2 cellular contexts compared by ENCODE assay signal in genomic region chr16:75052481-75053211, GRCh38.
TF ChIP-seq lines count a peak whose summit lies in the region.

No MANE protein-coding gene starts in this region.

TF ChIP-seq in GM23338, 12 proteins besides CTCF, POLR2A, EP300 and RAD21 (continued from another document):
- TF ChIP-seq REST (IDR thresholded peaks at IDR 0.05; ENCODE audit: unreplicated experiment) (no peak), POLR2AphosphoS5 (IDR thresholded peaks at IDR 0.05; ENCODE audit: low read depth) (no peak), ETS1 (IDR thresholded peaks at IDR 0.05) (no peak), JUNB (IDR thresholded peaks at IDR 0.05; ENCODE audit: unreplicated experiment) (no peak), ZNF462 (CRISPR knock-in tag; IDR thresholded peaks at IDR 0.05) (no peak), ZNF114 (CRISPR knock-in tag; IDR thresholded peaks at IDR 0.05) (no peak), EZH2phosphoT487 (IDR thresholded peaks at IDR 0.05; ENCODE audit: unreplicated experiment) (no peak), ZNF331 (CRISPR knock-in tag; IDR thresholded peaks at IDR 0.05; ENCODE audit: low read depth) (no peak), STAT1 (IDR thresholded peaks at IDR 0.05; ENCODE audit: unreplicated experiment) (no peak)

TF ChIP-seq in WTC11, 78 proteins besides CTCF, POLR2A, EP300 and RAD21 (continued from another document):
- no peak for TF ChIP-seq ZBTB21 (CRISPR knock-in tag; IDR thresholded peaks at IDR 0.05; ENCODE audit: borderline replicate concordance)
- TF ChIP-seq IRF2 (CRISPR knock-in tag; IDR thresholded peaks at IDR 0.05; ENCODE audit: borderline replicate concordance, low read depth): no peak
- TF ChIP-seq FOXP1 (CRISPR knock-in tag; IDR thresholded peaks at IDR 0.05; ENCODE audit: borderline replicate concordance): no peak
- TF ChIP-seq GRHL2 (CRISPR knock-in tag; IDR thresholded peaks at IDR 0.05; ENCODE audit: insufficient replicate concordance, severe bottlenecking): no peak
- no peak for TF ChIP-seq PRRX2 (CRISPR knock-in tag; IDR thresholded peaks at IDR 0.05)
- no peak for TF ChIP-seq ETV6 (CRISPR knock-in tag; IDR thresholded peaks at IDR 0.05)
- TF ChIP-seq E2F4 (CRISPR knock-in tag; IDR thresholded peaks at IDR 0.05; ENCODE audit: borderline replicate concordance, low read depth): no peak
- no peak for TF ChIP-seq MAX (CRISPR knock-in tag; IDR thresholded peaks at IDR 0.05)
- no peak for TF ChIP-seq NR3C1 (CRISPR knock-in tag; conservative IDR thresholded peaks at IDR 0.05; ENCODE audit: low read depth)
- no peak for TF ChIP-seq ARID4B (CRISPR knock-in tag; IDR thresholded peaks at IDR 0.05; ENCODE audit: borderline replicate concordance)
- TF ChIP-seq MXD4 (CRISPR knock-in tag; IDR thresholded peaks at IDR 0.05; ENCODE audit: borderline replicate concordance): no peak
- no peak for TF ChIP-seq NFYB (CRISPR knock-in tag; conservative IDR thresholded peaks at IDR 0.05; ENCODE audit: low read depth)
- no peak for TF ChIP-seq NFATC4 (CRISPR knock-in tag; IDR thresholded peaks at IDR 0.05)
- TF ChIP-seq ZNF263 (CRISPR knock-in tag; IDR thresholded peaks at IDR 0.05; ENCODE audit: low read depth): no peak
- no peak for TF ChIP-seq NR1H2 (CRISPR knock-in tag; IDR thresholded peaks at IDR 0.05)
TF ChIP-seq in WTC11: peak in this region for 0.
